8 cellular contexts compared by ENCODE assay signal in genomic region chr18:48952287-48953095, GRCh38. TPM values are rescaled to one million over a fixed set of nuclear protein-coding genes. Genes with fewer than 3 reads are reported as not detected.
DNase-seq lines count a peak whose midpoint lies in the region; ATAC-seq and TF ChIP-seq lines count a peak whose summit lies in the region.

No MANE protein-coding gene starts in this region.

- no peaks in the 10 kb centered on the region for H3K27me3 ChIP-seq in CD4-positive, alpha-beta memory T cell (ENCODE audit: insufficient read depth, low read length)
- H3K27me3 ChIP-seq in fibroblast of lung (ENCODE audit: control insufficient read depth, insufficient read depth, low read length) (no peaks in the 10 kb centered on the region), upper lobe of right lung (no peaks in the 10 kb centered on the region)

- peak; percentile 65 to 76 (median 66) for DNase-seq in CD4-positive, alpha-beta memory T cell
- DNase-seq in NOMO-1 (lab: John Stamatoyannopoulos, UW; ENCODE audit: unreplicated experiment in 2 of 2) (peak; percentile 58 to 79), fibroblast of lung (ENCODE audit: low read depth in 2 of 2) (peak; percentile 82 to 92), naive B cell (peak; percentile 69), upper lobe of right lung (peak; percentile 94)

- H3K36me3 Mint-ChIP-seq in CD4-positive, alpha-beta memory T cell: peaks cover 4 to 28% of the 10 kb centered on the region in 2 donors
- H3K36me3 Mint-ChIP-seq in activated T-helper 17 cell treated with anti-CD3 and anti-CD28 coated beads, Interleukin-2, amount 50 U/mL, for 72 hours (ENCODE audit: low read depth): peaks cover 31% of the 10 kb centered on the region
- H3K36me3 Mint-ChIP-seq in naive B cell: no peaks in the 10 kb centered on the region

- intact Hi-C loops in CD4-positive, alpha-beta memory T cell (cut with micrococcal nuclease): loop anchor here (1.0 to 5.0 kb wide), 8 partner anchors 18 to 540 kb away; partner anchors contain the start of genes DYM and RPL17
- intact Hi-C loops in upper lobe of right lung (cut with DNase I): no loop called here

- peaks cover 31 to 72% (median 34%) of the 10 kb centered on the region in 4 donors for H3K4me1 Mint-ChIP-seq in CD4-positive, alpha-beta memory T cell
- peaks cover 20% of the 10 kb centered on the region for H3K4me1 Mint-ChIP-seq in activated T-helper 17 cell treated with anti-CD3 and anti-CD28 coated beads, Interleukin-2, amount 50 U/mL, for 72 hours
- H3K4me1 Mint-ChIP-seq in naive B cell: peaks cover 23 to 38% (median 24%) of the 10 kb centered on the region in 3 donors

- H4K20me1 ChIP-seq in fibroblast of lung (ENCODE audit: control insufficient read depth, extremely low read depth, insufficient read depth, low read length): no peaks in the 10 kb centered on the region

- POLR2A ChIA-PET in CD4-positive, alpha-beta memory T cell (lab: Charles Lee; ENCODE audit: partially characterized antibody): interaction anchor here (0.6 to 10.3 kb wide), 26 partner anchors 9 to 1051 kb away, joined by 3 to 118 read pairs (median 5); partner anchors contain the start of gene C18orf32

- no peaks in the 10 kb centered on the region for H3K27me3 Mint-ChIP-seq in CD4-positive, alpha-beta memory T cell
- H3K27me3 Mint-ChIP-seq in activated T-helper 17 cell treated with anti-CD3 and anti-CD28 coated beads, Interleukin-2, amount 50 U/mL, for 72 hours: no peaks in the 10 kb centered on the region
- no peaks in the 10 kb centered on the region for H3K27me3 Mint-ChIP-seq in naive B cell

- CTCF ChIA-PET in CD4-positive, alpha-beta memory T cell (lab: Charles Lee; ENCODE audit: partially characterized antibody): interaction anchor here (0.8 to 2.5 kb wide), 11 partner anchors 12 to 227 kb away, joined by 3 to 16 read pairs (median 4); no protein-coding TSS in a partner anchor

- peaks cover 40% of the 10 kb centered on the region for H3K79me2 ChIP-seq in fibroblast of lung (ENCODE audit: control insufficient read depth, insufficient read depth, low read length)

- H3K9me3 ChIP-seq in CD4-positive, alpha-beta memory T cell (ENCODE audit: control insufficient read depth in 1 of 2, low read length in 2 of 2): no peaks in the 10 kb centered on the region
- H3K9me3 ChIP-seq in fibroblast of lung (ENCODE audit: control insufficient read depth, insufficient read depth, low read depth, low read length) (no peaks in the 10 kb centered on the region), upper lobe of right lung (no peaks in the 10 kb centered on the region)

- H3K4me1 ChIP-seq in CD4-positive, alpha-beta memory T cell (ENCODE audit: insufficient read depth, low read length): peaks cover 48% of the 10 kb centered on the region
- H3K4me1 ChIP-seq in fibroblast of lung (ENCODE audit: control insufficient read depth, extremely low read depth, insufficient read depth, low read length) (peaks cover 20% of the 10 kb centered on the region), upper lobe of right lung (peaks cover 50% of the 10 kb centered on the region)

- H3K9me3 Mint-ChIP-seq in CD4-positive, alpha-beta memory T cell: peaks cover 0 to 4% (median 0%) of the 10 kb centered on the region in 8 donors
- H3K9me3 Mint-ChIP-seq in activated T-helper 17 cell treated with anti-CD3 and anti-CD28 coated beads, Interleukin-2, amount 50 U/mL, for 72 hours: no peaks in the 10 kb centered on the region
- no peaks in the 10 kb centered on the region for H3K9me3 Mint-ChIP-seq in naive B cell

- H3K9ac ChIP-seq in fibroblast of lung (ENCODE audit: insufficient read depth, low read length): peak overlapping the region; percentile 86

- peak overlapping the region; percentile 30 for H3K4me2 ChIP-seq in fibroblast of lung (ENCODE audit: extremely low read depth, insufficient read depth, low read length)

- ATAC-seq in GM19324 (IDR thresholded peaks at IDR 0.05; ENCODE audit: low FRiP score, unreplicated experiment) (peak; percentile 29), HG03432 (IDR thresholded peaks at IDR 0.05; ENCODE audit: unreplicated experiment) (peak; percentile 42), naive B cell (ENCODE audit: low read depth in 2 of 2) (peak; percentile 38 to 43), upper lobe of right lung (peak; percentile 75)
- ATAC-seq in activated T-helper 17 cell treated with anti-CD3 and anti-CD28 coated beads, Interleukin-2, amount 50 U/mL, for 72 hours (replicated peaks): peak; percentile 49

- peak overlapping the region; percentile 52 to 63 for H3K4me3 ChIP-seq in CD4-positive, alpha-beta memory T cell (ENCODE audit: low read length in 2 of 2)
- peak overlapping the region; percentile 54 to 80 (median 64) for H3K4me3 ChIP-seq in fibroblast of lung (replicated peaks in 1 of 4; ENCODE audit: control extremely low read depth in 1 of 4, insufficient read depth in 1 of 4, low read depth in 3 of 4, low read length in 4 of 4)
- peak overlapping the region; percentile 83 for H3K4me3 ChIP-seq in upper lobe of right lung

- H3K36me3 ChIP-seq in CD4-positive, alpha-beta memory T cell (ENCODE audit: insufficient read depth, low read length): no peaks in the 10 kb centered on the region
- H3K36me3 ChIP-seq in fibroblast of lung (ENCODE audit: control insufficient read depth, insufficient read depth, low read length): no peaks in the 10 kb centered on the region
- peaks cover under 1% of the 10 kb centered on the region for H3K36me3 ChIP-seq in upper lobe of right lung

- TF ChIP-seq CTCF in fibroblast of lung (conservative IDR thresholded peaks at IDR 0.05 in 1 of 2, IDR thresholded peaks at IDR 0.05 in 1 of 2; ENCODE audit: low read depth in 1 of 2, low read length in 2 of 2): no peak
- TF ChIP-seq CTCF in upper lobe of right lung (IDR thresholded peaks at IDR 0.05): no peak

- peak overlapping the region; percentile 74 for H3K27ac ChIP-seq in CD4-positive, alpha-beta memory T cell (ENCODE audit: low read depth, low read length)
- H3K27ac ChIP-seq in fibroblast of lung (ENCODE audit: insufficient read depth, low read length) (peak overlapping the region; percentile 94), upper lobe of right lung (peak overlapping the region; percentile 97)

- H3K4me3 Mint-ChIP-seq in CD4-positive, alpha-beta memory T cell: peak overlapping the region; percentile 89 to 99 (median 92)
- H3K4me3 Mint-ChIP-seq in activated T-helper 17 cell treated with anti-CD3 and anti-CD28 coated beads, Interleukin-2, amount 50 U/mL, for 72 hours: peak overlapping the region; percentile 88
- peak overlapping the region; percentile 95 to 98 (median 95) for H3K4me3 Mint-ChIP-seq in naive B cell

- peak overlapping the region; percentile 19 for H2AFZ ChIP-seq in fibroblast of lung (ENCODE audit: low read length)

- H3K27ac Mint-ChIP-seq in CD4-positive, alpha-beta memory T cell: peak overlapping the region; percentile 92 to 100 (median 98)
- peak overlapping the region; percentile 85 for H3K27ac Mint-ChIP-seq in activated T-helper 17 cell treated with anti-CD3 and anti-CD28 coated beads, Interleukin-2, amount 50 U/mL, for 72 hours
- H3K27ac Mint-ChIP-seq in naive B cell: peak overlapping the region; percentile 97 to 100 (median 100)

RNA-seq across cellular contexts. Expression of gene SMAD7, which starts 1.7 kb away (rescaled TPM):
- total RNA-seq in CD4-positive, alpha-beta memory T cell: 10 to 100 TPM; 31.0 to 31.2 TPM
- 1 to 10 TPM; 2.7 to 4.7 TPM for polyA plus RNA-seq in CD4-positive, alpha-beta memory T cell
- total RNA-seq in activated T-helper 17 cell treated with anti-CD3 and anti-CD28 coated beads, Interleukin-2, amount 50 U/mL, for 72 hours: 10 to 100 TPM; 23.4 to 40.7 TPM
- total RNA-seq in fibroblast of lung: 16.3 and 23.1 TPM in 2 replicates
- 6.1 and 8.1 TPM in 2 replicates for polyA plus RNA-seq in fibroblast of lung
- 5.0 and 7.1 TPM in 2 replicates for polyA plus RNA-seq in fibroblast of lung (2012)
- 14.3 and 26.8 TPM in 2 replicates for polyA minus RNA-seq in fibroblast of lung (ENCODE audit: low replicate concordance)
- polyA plus RNA-seq in naive B cell (ENCODE audit: low read depth in 6 of 6): 1 to 10 TPM in 5 of 6 donors, under 1 TPM in 1; 0.47 to 3.7 (median 1.6) TPM
- total RNA-seq in upper lobe of right lung: 68.9 TPM

Comparison
In these comparisons a context has a peak if more than half of its experiments do, and no peak if none do; other contexts are left out.
1. Peak in every context shown above with its lines: DNase-seq, ATAC-seq, H3K4me3 ChIP-seq and H3K27ac ChIP-seq.